ENCODE assay signal across 8 cellular contexts in genomic region chr15:33201376-33202189, GRCh38. TPM values are rescaled to one million over a fixed set of nuclear protein-coding genes. Genes with fewer than 3 reads are reported as not detected.
DNase-seq lines count a peak whose midpoint lies in the region; ATAC-seq and TF ChIP-seq lines count a peak whose summit lies in the region.

No MANE protein-coding gene starts in this region.

- H3K27ac Mint-ChIP-seq in IgD-negative memory B cell (no peak overlapping the region), T-helper 17 cell (peak overlapping the region; percentile 90)

- H3K4me1 Mint-ChIP-seq in IgD-negative memory B cell (peaks cover 5 to 11% (median 6%) of the 10 kb centered on the region in 3 donors), T-helper 17 cell (peaks cover 17% of the 10 kb centered on the region)

- H3K36me3 Mint-ChIP-seq in IgD-negative memory B cell = no peaks in the 10 kb centered on the region
- H3K36me3 Mint-ChIP-seq in T-helper 17 cell (ENCODE audit: low read depth) = no peaks in the 10 kb centered on the region

- DNase-seq in G401 (ENCODE audit: low spot score) = peak; percentile 4
- DNase-seq in T-helper 17 cell = peak in 2 of 3 donors; percentile 10 to 16
- peak; percentile 30 for DNase-seq in astrocyte of the spinal cord (ENCODE audit: low read depth, low spot score)
- DNase-seq in kidney glomerular epithelial cell (lab: John Stamatoyannopoulos, UW) = peak; percentile 30
- DNase-seq in stimulated activated CD4-positive, alpha-beta T cell treated with anti-CD3 and anti-CD28 coated beads, TNF-alpha, amount 100 ng/mL, for 1 hour (ENCODE audit: low read depth in 3 of 3, low spot score in 1 of 3) = peak; percentile 11 to 31 (median 26)
- no peak for DNase-seq in NCI-H446 (lab: John Stamatoyannopoulos, UW)

- H3K9me3 ChIP-seq in T-helper 17 cell (ENCODE audit: control insufficient read depth, low read length, poor library complexity, severe bottlenecking) = no peaks in the 10 kb centered on the region

- H3K27me3 Mint-ChIP-seq in IgD-negative memory B cell (peaks cover 3% of the 10 kb centered on the region), T-helper 17 cell (no peaks in the 10 kb centered on the region)

- in situ Hi-C loops in G401 (cut with HindIII; ENCODE audit: low sequenced_read_pairs) (no loop called here), astrocyte of the spinal cord (cut with HindIII; ENCODE audit: low sequenced_read_pairs) (no loop called here)

- ATAC-seq in GM21576 (IDR thresholded peaks at IDR 0.05; ENCODE audit: unreplicated experiment) (peak; percentile 84), T-helper 17 cell (peak; percentile 95)

- H3K4me3 Mint-ChIP-seq in IgD-negative memory B cell (peak overlapping the region; percentile 15 to 77 (median 66)), T-helper 17 cell (peak overlapping the region; percentile 86)

- peak overlapping the region; percentile 12 for H3K4me3 ChIP-seq in astrocyte of the spinal cord (ENCODE audit: low read depth, low read length)

- TF ChIP-seq CTCF in astrocyte of the spinal cord (IDR thresholded peaks at IDR 0.05; ENCODE audit: low read depth, low read length) = peak; percentile 36

- no peaks in the 10 kb centered on the region for H3K9me3 Mint-ChIP-seq in IgD-negative memory B cell

RNA-seq across cellular contexts. Expression of gene FMN1, which starts 7.1 kb away (rescaled TPM):
- total RNA-seq in G401 (2014; rRNA removed; shearing (Covaris generic)) = not detected in 2 replicates
- polyA plus RNA-seq in IgD-negative memory B cell = not detected
- total RNA-seq in T-helper 17 cell = 10 to 100 TPM; 18.7 to 35.2 TPM

Comparison
In these comparisons a context has a peak if more than half of its experiments do, and no peak if none do; other contexts are left out.
1. DNase-seq: peak in G401 (single experiment), T-helper 17 cell (2 of 3), astrocyte of the spinal cord (single experiment), kidney glomerular epithelial cell (single experiment) and stimulated activated CD4-positive, alpha-beta T cell treated with anti-CD3 and anti-CD28 coated beads, TNF-alpha, amount 100 ng/mL, for 1 hour (3 of 3); none in NCI-H446 (0 of 2).
2. RNA of gene FMN1, which starts 7.1 kb away (total RNA-seq): 18.7 to 35.2 TPM in T-helper 17 cell; not detected in G401; every median in the first group is over 10 times any median in the second.